Comparison of ENCODE assay signal across 1 cellular context in the genomic region with DNA sequence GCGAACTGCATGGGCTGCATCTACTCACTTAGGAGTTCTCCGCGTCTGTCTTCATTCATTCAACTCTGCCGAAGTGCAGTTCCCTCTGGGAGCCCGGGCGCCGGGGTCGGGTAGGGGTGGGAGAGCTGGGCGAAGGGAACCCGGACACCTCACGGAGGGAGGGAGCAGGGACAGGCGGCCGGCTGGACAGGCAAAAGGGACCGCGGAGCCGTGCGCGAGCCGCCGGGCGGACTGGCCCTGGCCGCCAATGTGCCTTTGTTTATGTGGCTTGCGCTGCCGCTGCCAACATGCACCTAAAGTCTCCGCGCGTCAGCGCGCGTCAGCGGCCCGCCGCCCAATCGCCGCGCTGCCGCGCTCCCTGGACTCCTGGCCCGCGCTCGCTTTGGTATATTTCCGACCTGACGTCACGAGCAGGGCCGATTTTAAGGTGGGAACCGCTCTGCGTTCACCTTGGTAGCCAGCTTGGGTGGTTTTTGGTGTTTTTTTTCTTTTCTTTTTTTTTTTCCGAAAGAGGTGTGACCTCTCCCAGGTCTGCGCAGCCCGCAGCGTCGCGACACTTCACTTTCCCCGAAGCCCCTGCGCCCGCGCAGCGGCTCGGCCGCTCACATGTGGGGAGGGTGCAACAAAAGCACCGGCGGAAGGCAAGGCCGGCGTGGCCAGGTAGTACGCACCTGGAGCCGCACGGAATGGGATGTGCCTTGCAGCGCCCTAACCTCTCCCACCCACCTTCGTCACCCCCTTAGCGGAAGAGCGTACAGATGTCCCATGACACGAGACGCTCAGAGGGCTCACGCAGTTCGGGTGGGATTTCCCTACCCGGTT.
A peak's percentile ranks its signal among the peaks of the same experiment; 100 is the strongest.
TF ChIP-seq lines count a peak whose summit lies in the region.

Gene NR4A2, minus strand, starts transcription at position 270 of the 822 bp plus-strand sequence. CDS start 2,535 bp downstream, outside the sequence.

TF ChIP-seq in HEK293, 187 proteins besides CTCF, POLR2A, EP300 and RAD21 (continued from another document and continues in another):
- TF ChIP-seq ZSCAN18 (tag by site-specific recombination; IDR thresholded peaks at IDR 0.05) (no peak), ZNF341 (tag by site-specific recombination; IDR thresholded peaks at IDR 0.05; ENCODE audit: low read depth) (peak; percentile 81), ZNF398 (tag by site-specific recombination; IDR thresholded peaks at IDR 0.05) (no peak), ZNF571 (tag by site-specific recombination; IDR thresholded peaks at IDR 0.05) (no peak), ZNF837 (tag by site-specific recombination; IDR thresholded peaks at IDR 0.05) (no peak), ELK4 (IDR thresholded peaks at IDR 0.05; ENCODE audit: borderline replicate concordance, low read depth, low read length) (peak; percentile 98), ZNF132 (tag by site-specific recombination; IDR thresholded peaks at IDR 0.05; ENCODE audit: borderline replicate concordance) (no peak), BCL11B (tag by site-specific recombination; IDR thresholded peaks at IDR 0.05; ENCODE audit: low read depth) (no peak), ZFP37 (tag by site-specific recombination; IDR thresholded peaks at IDR 0.05) (no peak), ZNF174 (tag by site-specific recombination; IDR thresholded peaks at IDR 0.05) (no peak), ZFHX2 (tag by site-specific recombination; conservative IDR thresholded peaks at IDR 0.05) (peak; percentile 39), ZNF692 (tag by site-specific recombination; IDR thresholded peaks at IDR 0.05) (peak; percentile 68; the same call in 1 of the 2 replicates), FEZF1 (tag by site-specific recombination; IDR thresholded peaks at IDR 0.05) (no peak), ZNF302 (tag by site-specific recombination; IDR thresholded peaks at IDR 0.05; ENCODE audit: low read depth) (no peak), ZBTB21 (tag by site-specific recombination; IDR thresholded peaks at IDR 0.05) (peak; percentile 81), ZNF112 (tag by site-specific recombination; IDR thresholded peaks at IDR 0.05) (no peak), ZNF560 (tag by site-specific recombination; IDR thresholded peaks at IDR 0.05; ENCODE audit: borderline replicate concordance) (no peak), BCL6B (tag by site-specific recombination; IDR thresholded peaks at IDR 0.05) (no peak), TCF7L2 (IDR thresholded peaks at IDR 0.05; ENCODE audit: borderline replicate concordance, low read depth, low read length) (no peak), ZNF529 (tag by site-specific recombination; IDR thresholded peaks at IDR 0.05; ENCODE audit: insufficient replicate concordance) (no peak), EGR2 (tag by site-specific recombination; IDR thresholded peaks at IDR 0.05; ENCODE audit: low read depth) (0 out of 2 replicates have a peak, but pooled peaks have one; percentile 43), ZNF777 (tag by site-specific recombination; IDR thresholded peaks at IDR 0.05; ENCODE audit: borderline replicate concordance) (no peak), ZNF426 (tag by site-specific recombination; IDR thresholded peaks at IDR 0.05) (no peak), ZNF324 (tag by site-specific recombination; IDR thresholded peaks at IDR 0.05) (no peak), GLIS1 (tag by site-specific recombination; IDR thresholded peaks at IDR 0.05) (no peak; the same call in 1 of the 2 replicates), ZIC2 (tag by site-specific recombination; IDR thresholded peaks at IDR 0.05) (no peak), ZNF26 (tag by site-specific recombination; IDR thresholded peaks at IDR 0.05) (no peak), MZF1 (tag by site-specific recombination; IDR thresholded peaks at IDR 0.05; ENCODE audit: borderline replicate concordance) (peak; percentile 57; the same call in 1 of the 2 replicates), ZBTB17 (tag by site-specific recombination; IDR thresholded peaks at IDR 0.05) (peak; percentile 6; the same call in 1 of the 2 replicates), ZBTB8A (tag by site-specific recombination; IDR thresholded peaks at IDR 0.05) (peak; percentile 67)
- TF ChIP-seq, protein P1, sequence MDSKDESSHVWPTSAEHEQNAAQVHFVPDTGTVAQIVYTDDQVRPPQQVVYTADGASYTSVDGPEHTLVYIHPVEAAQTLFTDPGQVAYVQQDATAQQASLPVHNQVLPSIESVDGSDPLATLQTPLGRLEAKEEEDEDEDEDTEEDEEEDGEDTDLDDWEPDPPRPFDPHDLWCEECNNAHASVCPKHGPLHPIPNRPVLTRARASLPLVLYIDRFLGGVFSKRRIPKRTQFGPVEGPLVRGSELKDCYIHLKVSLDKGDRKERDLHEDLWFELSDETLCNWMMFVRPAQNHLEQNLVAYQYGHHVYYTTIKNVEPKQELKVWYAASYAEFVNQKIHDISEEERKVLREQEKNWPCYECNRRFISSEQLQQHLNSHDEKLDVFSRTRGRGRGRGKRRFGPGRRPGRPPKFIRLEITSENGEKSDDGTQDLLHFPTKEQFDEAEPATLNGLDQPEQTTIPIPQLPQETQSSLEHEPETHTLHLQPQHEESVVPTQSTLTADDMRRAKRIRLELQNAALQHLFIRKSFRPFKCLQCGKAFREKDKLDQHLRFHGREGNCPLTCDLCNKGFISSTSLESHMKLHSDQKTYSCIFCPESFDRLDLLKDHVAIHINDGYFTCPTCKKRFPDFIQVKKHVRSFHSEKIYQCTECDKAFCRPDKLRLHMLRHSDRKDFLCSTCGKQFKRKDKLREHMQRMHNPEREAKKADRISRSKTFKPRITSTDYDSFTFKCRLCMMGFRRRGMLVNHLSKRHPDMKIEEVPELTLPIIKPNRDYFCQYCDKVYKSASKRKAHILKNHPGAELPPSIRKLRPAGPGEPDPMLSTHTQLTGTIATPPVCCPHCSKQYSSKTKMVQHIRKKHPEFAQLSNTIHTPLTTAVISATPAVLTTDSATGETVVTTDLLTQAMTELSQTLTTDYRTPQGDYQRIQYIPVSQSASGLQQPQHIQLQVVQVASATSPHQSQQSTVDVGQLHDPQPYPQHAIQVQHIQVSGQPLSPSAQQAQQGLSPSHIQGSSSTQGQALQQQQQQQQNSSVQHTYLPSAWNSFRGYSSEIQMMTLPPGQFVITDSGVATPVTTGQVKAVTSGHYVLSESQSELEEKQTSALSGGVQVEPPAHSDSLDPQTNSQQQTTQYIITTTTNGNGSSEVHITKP (tag by site-specific recombination; IDR thresholded peaks at IDR 0.05): peak; percentile 96
- TF ChIP-seq, protein P2, sequence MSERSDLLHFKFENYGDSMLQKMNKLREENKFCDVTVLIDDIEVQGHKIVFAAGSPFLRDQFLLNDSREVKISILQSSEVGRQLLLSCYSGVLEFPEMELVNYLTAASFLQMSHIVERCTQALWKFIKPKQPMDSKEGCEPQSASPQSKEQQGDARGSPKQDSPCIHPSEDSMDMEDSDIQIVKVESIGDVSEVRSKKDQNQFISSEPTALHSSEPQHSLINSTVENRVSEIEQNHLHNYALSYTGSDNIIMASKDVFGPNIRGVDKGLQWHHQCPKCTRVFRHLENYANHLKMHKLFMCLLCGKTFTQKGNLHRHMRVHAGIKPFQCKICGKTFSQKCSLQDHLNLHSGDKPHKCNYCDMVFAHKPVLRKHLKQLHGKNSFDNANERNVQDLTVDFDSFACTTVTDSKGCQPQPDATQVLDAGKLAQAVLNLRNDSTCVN (tag by site-specific recombination; optimal IDR thresholded peaks at IDR 0.05): peak; percentile 90
- TF ChIP-seq, protein P3, sequence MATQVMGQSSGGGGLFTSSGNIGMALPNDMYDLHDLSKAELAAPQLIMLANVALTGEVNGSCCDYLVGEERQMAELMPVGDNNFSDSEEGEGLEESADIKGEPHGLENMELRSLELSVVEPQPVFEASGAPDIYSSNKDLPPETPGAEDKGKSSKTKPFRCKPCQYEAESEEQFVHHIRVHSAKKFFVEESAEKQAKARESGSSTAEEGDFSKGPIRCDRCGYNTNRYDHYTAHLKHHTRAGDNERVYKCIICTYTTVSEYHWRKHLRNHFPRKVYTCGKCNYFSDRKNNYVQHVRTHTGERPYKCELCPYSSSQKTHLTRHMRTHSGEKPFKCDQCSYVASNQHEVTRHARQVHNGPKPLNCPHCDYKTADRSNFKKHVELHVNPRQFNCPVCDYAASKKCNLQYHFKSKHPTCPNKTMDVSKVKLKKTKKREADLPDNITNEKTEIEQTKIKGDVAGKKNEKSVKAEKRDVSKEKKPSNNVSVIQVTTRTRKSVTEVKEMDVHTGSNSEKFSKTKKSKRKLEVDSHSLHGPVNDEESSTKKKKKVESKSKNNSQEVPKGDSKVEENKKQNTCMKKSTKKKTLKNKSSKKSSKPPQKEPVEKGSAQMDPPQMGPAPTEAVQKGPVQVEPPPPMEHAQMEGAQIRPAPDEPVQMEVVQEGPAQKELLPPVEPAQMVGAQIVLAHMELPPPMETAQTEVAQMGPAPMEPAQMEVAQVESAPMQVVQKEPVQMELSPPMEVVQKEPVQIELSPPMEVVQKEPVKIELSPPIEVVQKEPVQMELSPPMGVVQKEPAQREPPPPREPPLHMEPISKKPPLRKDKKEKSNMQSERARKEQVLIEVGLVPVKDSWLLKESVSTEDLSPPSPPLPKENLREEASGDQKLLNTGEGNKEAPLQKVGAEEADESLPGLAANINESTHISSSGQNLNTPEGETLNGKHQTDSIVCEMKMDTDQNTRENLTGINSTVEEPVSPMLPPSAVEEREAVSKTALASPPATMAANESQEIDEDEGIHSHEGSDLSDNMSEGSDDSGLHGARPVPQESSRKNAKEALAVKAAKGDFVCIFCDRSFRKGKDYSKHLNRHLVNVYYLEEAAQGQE (tag by site-specific recombination; IDR thresholded peaks at IDR 0.05): no peak
- TF ChIP-seq, protein P4, sequence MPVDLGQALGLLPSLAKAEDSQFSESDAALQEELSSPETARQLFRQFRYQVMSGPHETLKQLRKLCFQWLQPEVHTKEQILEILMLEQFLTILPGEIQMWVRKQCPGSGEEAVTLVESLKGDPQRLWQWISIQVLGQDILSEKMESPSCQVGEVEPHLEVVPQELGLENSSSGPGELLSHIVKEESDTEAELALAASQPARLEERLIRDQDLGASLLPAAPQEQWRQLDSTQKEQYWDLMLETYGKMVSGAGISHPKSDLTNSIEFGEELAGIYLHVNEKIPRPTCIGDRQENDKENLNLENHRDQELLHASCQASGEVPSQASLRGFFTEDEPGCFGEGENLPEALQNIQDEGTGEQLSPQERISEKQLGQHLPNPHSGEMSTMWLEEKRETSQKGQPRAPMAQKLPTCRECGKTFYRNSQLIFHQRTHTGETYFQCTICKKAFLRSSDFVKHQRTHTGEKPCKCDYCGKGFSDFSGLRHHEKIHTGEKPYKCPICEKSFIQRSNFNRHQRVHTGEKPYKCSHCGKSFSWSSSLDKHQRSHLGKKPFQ (tag by site-specific recombination; IDR thresholded peaks at IDR 0.05): peak; percentile 96
